Comparison of ENCODE assay signal across 18 cellular contexts in genomic region chr11:102837151-102837550, GRCh38. TPM values are rescaled to one million over a fixed set of nuclear protein-coding genes. Genes with fewer than 3 reads are reported as not detected.
"Had no signal": no experiment of that assay in that cellular context is flagged by ENCODE, and none has a peak within 500 bp of the region (broad histone marks: within the 10 kb centered on the region; RNA-seq: fewer than 3 reads in every experiment).

No MANE protein-coding gene starts in this region.

- DNase-seq: activated CD4-positive, alpha-beta T cell treated with anti-CD3 and anti-CD28 coated beads for 48 hours; activated CD4-positive, alpha-beta T cell treated with anti-CD3 and anti-CD28 coated beads, Interleukin-2, amount 50 U/mL, for 4 hours; activated CD4-positive, CD25-positive, alpha-beta regulatory T cell treated with anti-CD3 and anti-CD28 coated beads, Interleukin-2, amount 50 U/mL, for 72 hours; activated CD8-positive, alpha-beta memory T cell treated with anti-CD3 and anti-CD28 coated beads, Interleukin-2, amount 50 U/mL, for 48 hours; activated CD8-positive, alpha-beta T cell treated with anti-CD3 and anti-CD28 coated beads, Interleukin-2, amount 10 ng/mL, durations not matched to agents 7 days and 5 days; activated T-cell treated with anti-CD3 and anti-CD28 coated beads, Interleukin-2, amount 50 U/mL, for 1 hour; aorta; body of pancreas; NCI-H1048; NCI-H1930; NCI-H526 treated with DMSO at 0.1 percent for 48 hours; SW 1271 had no signal

- H3K4me3 ChIP-seq: body of pancreas, SK-N-MC had no signal

- H3K27ac ChIP-seq: body of pancreas, SK-N-MC had no signal

- H3K9me3 ChIP-seq: body of pancreas had no signal

- ATAC-seq: activated CD8-positive, alpha-beta T cell treated with anti-CD3 and anti-CD28 coated beads, Interleukin-2, amount 10 ng/mL, durations not matched to agents 7 days and 5 days; body of pancreas; Right ventricle myocardium inferior had no signal

- H3K4me1 ChIP-seq: body of pancreas had no signal

- H3K27me3 ChIP-seq: body of pancreas had no signal

RNA-seq across cellular contexts. Expression of gene MMP3, which starts 6.3 kb away (rescaled TPM):
- total RNA-seq: activated CD8-positive, alpha-beta T cell treated with anti-CD3 and anti-CD28 coated beads, Interleukin-2, amount 10 ng/mL, durations not matched to agents 7 days and 5 days; OCI-LY7; Right ventricle myocardium inferior; T-helper 1 cell treated with Interleukin-12 subunit alpha and Interleukin-12 subunit beta and Interleukin-4 antibody, amounts not matched to agents 30 ng/mL and 1 ng/mL, for 36 hours; WTC11 had no signal
- polyA plus RNA-seq: aorta had no signal

RNA-seq across cellular contexts. Expression of gene MMP12, which starts 37.6 kb away (rescaled TPM):
- total RNA-seq: activated CD8-positive, alpha-beta T cell treated with anti-CD3 and anti-CD28 coated beads, Interleukin-2, amount 10 ng/mL, durations not matched to agents 7 days and 5 days; body of pancreas; LHCN-M2; OCI-LY7; Right ventricle myocardium inferior; T-helper 1 cell treated with Interleukin-12 subunit alpha and Interleukin-12 subunit beta and Interleukin-4 antibody, amounts not matched to agents 30 ng/mL and 1 ng/mL, for 36 hours; WTC11 had no signal

RNA-seq across cellular contexts. Expression of gene MMP1, which starts 39.2 kb away (rescaled TPM):
- total RNA-seq: activated CD8-positive, alpha-beta T cell treated with anti-CD3 and anti-CD28 coated beads, Interleukin-2, amount 10 ng/mL, durations not matched to agents 7 days and 5 days; OCI-LY7; Right ventricle myocardium inferior; T-helper 1 cell treated with Interleukin-12 subunit alpha and Interleukin-12 subunit beta and Interleukin-4 antibody, amounts not matched to agents 30 ng/mL and 1 ng/mL, for 36 hours; WTC11 had no signal

RNA-seq across cellular contexts. Expression of gene MMP10, which starts 56.7 kb away (rescaled TPM):
- total RNA-seq: activated CD8-positive, alpha-beta T cell treated with anti-CD3 and anti-CD28 coated beads, Interleukin-2, amount 10 ng/mL, durations not matched to agents 7 days and 5 days; aorta; body of pancreas; LHCN-M2; OCI-LY7; Right ventricle myocardium inferior; T-helper 1 cell treated with Interleukin-12 subunit alpha and Interleukin-12 subunit beta and Interleukin-4 antibody, amounts not matched to agents 30 ng/mL and 1 ng/mL, for 36 hours; WTC11 had no signal
